10 cellular contexts compared by ENCODE assay signal in genomic region chr13:43874512-43875092, GRCh38. TPM values are rescaled to one million over a fixed set of nuclear protein-coding genes. Genes with fewer than 3 reads are reported as not detected.
DNase-seq lines count a peak whose midpoint lies in the region; ATAC-seq, FAIRE-seq and TF ChIP-seq lines count a peak whose summit lies in the region.
"Had no signal": no experiment of that assay in that cellular context is flagged by ENCODE, and none has a peak within 500 bp of the region (broad histone marks: within the 10 kb centered on the region; RNA-seq: fewer than 3 reads in every experiment).

No MANE protein-coding gene starts in this region.

- H3K9me3 ChIP-seq in colonic mucosa (no peaks in the 10 kb centered on the region), pancreas (no peaks in the 10 kb centered on the region)
- H3K9me3 ChIP-seq: BLaER1 had no signal

- peak; percentile 99 for FAIRE-seq in pancreas (lab: Jason Lieb, UNC)

- H3K4me1 ChIP-seq in colonic mucosa, result no peaks in the 10 kb centered on the region
- H3K4me1 ChIP-seq in pancreas, result peaks cover 0 to 8% (median 0%) of the 10 kb centered on the region in 3 donors

- no peak overlapping the region for H3K9ac ChIP-seq in colonic mucosa (ENCODE audit: low read depth in 2 of 2, low read length in 2 of 2)
- H3K9ac ChIP-seq: BLaER1 had no signal

- H3K27me3 ChIP-seq in colonic mucosa (no peaks in the 10 kb centered on the region), pancreas (no peaks in the 10 kb centered on the region)
- H3K27me3 ChIP-seq: BLaER1 had no signal

- no peak overlapping the region for H3K27ac Mint-ChIP-seq in activated naive CD4-positive, alpha-beta T cell treated with anti-CD3 and anti-CD28 coated beads, Interleukin-2, amount 50 U/mL, for 72 hours
- H3K27ac Mint-ChIP-seq: T-helper 1 cell treated with Interleukin-12 subunit alpha and Interleukin-12 subunit beta and Interleukin-4 antibody, amounts not matched to agents 30 μg/mL and 1 μg/mL, for 36 hours had no signal

- H3K9me3 Mint-ChIP-seq in activated naive CD4-positive, alpha-beta T cell treated with anti-CD3 and anti-CD28 coated beads, Interleukin-2, amount 50 U/mL, for 72 hours, result no peaks in the 10 kb centered on the region
- H3K9me3 Mint-ChIP-seq: T-helper 1 cell treated with Interleukin-12 subunit alpha and Interleukin-12 subunit beta and Interleukin-4 antibody, amounts not matched to agents 30 μg/mL and 1 μg/mL, for 36 hours had no signal

- DNase-seq in DMS79 treated with DMSO at 0.1 percent for 48 hours (lab: John Stamatoyannopoulos, UW) (peak; percentile 47), DMS79 (lab: John Stamatoyannopoulos, UW) (no peak), NCI-H2227 treated with DMSO at 0.1 percent for 48 hours (lab: John Stamatoyannopoulos, UW) (peak; percentile 48), colonic mucosa (no peak), pancreas (no peak)
- no peak for DNase-seq in activated naive CD4-positive, alpha-beta T cell treated with anti-CD3 and anti-CD28 coated beads, Interleukin-2, amount 50 U/mL, for 72 hours (ENCODE audit: low spot score in 2 of 2)

- H3K27ac ChIP-seq in colonic mucosa, result no peak overlapping the region
- no peak overlapping the region for H3K27ac ChIP-seq in pancreas
- H3K27ac ChIP-seq: BLaER1 had no signal

- no peak overlapping the region for H3K4me3 ChIP-seq in colonic mucosa
- no peak overlapping the region for H3K4me3 ChIP-seq in pancreas
- H3K4me3 ChIP-seq: BLaER1 had no signal

- H3K36me3 ChIP-seq in colonic mucosa (no peaks in the 10 kb centered on the region), pancreas (peaks cover 0 to 6% (median 0%) of the 10 kb centered on the region in 3 donors)

- peaks cover 0 to under 1% of the 10 kb centered on the region in 2 donors for H3K36me3 Mint-ChIP-seq in activated naive CD4-positive, alpha-beta T cell treated with anti-CD3 and anti-CD28 coated beads, Interleukin-2, amount 50 U/mL, for 72 hours

- intact Hi-C loops in colonic mucosa (cut with DNase I), result loop anchor here (10.0 kb wide), 1 partner anchor 1280 kb away; no protein-coding TSS in a partner anchor
- intact Hi-C loops in pancreas (cut with DNase I), result no loop called here

- TF ChIP-seq CTCF in colonic mucosa (IDR thresholded peaks at IDR 0.05), result peak; percentile 55
- TF ChIP-seq CTCF in pancreas (IDR thresholded peaks at IDR 0.05), result peak; percentile 12 to 53 (median 40)

- no peak for ATAC-seq in pancreas
- no peak for ATAC-seq in HG02571 (IDR thresholded peaks at IDR 0.05; ENCODE audit: unreplicated experiment)
- no peak for ATAC-seq in HG02885 (IDR thresholded peaks at IDR 0.05; ENCODE audit: poor library complexity, unreplicated experiment)
- no peak for ATAC-seq in activated naive CD4-positive, alpha-beta T cell treated with anti-CD3 and anti-CD28 coated beads, Interleukin-2, amount 50 U/mL, for 72 hours

- WGBS in pancreas, 2 donors, result 6 to 13% methylated on average over 2 of the region's 2 CpGs

RNA-seq across cellular contexts. Expression of gene CCDC122, which starts 4.9 kb away (rescaled TPM):
- total RNA-seq in colonic mucosa (1 to 10 TPM; 5.4 to 6.9 TPM), pancreas (1 to 10 TPM; 4.4 to 7.3 (median 4.8) TPM)
- 1 to 10 TPM; 2.9 to 4.6 TPM for polyA plus RNA-seq in pancreas
- total RNA-seq in activated naive CD4-positive, alpha-beta T cell treated with anti-CD3 and anti-CD28 coated beads, Interleukin-2, amount 50 U/mL, for 72 hours, result 1 to 10 TPM in 1 of 2 donors, under 1 TPM in 1; 0.25 to 2.8 TPM

RNA-seq across cellular contexts. Expression of gene LACC1, which starts 5.1 kb away (rescaled TPM):
- total RNA-seq in colonic mucosa, result 10 to 100 TPM in 1 of 2 donors, 1 to 10 TPM in 1; 6.7 to 10.9 TPM
- 1 to 10 TPM; 2.9 to 5.9 (median 3.7) TPM for total RNA-seq in pancreas
- 1 to 10 TPM; 2.5 to 3.4 TPM for polyA plus RNA-seq in pancreas
- total RNA-seq in activated naive CD4-positive, alpha-beta T cell treated with anti-CD3 and anti-CD28 coated beads, Interleukin-2, amount 50 U/mL, for 72 hours, result 1 to 10 TPM in 1 of 2 donors, under 1 TPM in 1; 0.87 to 3.7 TPM

Comparison
In these comparisons a context has a peak if more than half of its experiments do, and no peak if none do; other contexts are left out.
1. DNase-seq: peak in DMS79 treated with DMSO at 0.1 percent for 48 hours (single experiment) and NCI-H2227 treated with DMSO at 0.1 percent for 48 hours (single experiment); none in DMS79 (single experiment), colonic mucosa (single experiment), pancreas (0 of 6) and activated naive CD4-positive, alpha-beta T cell treated with anti-CD3 and anti-CD28 coated beads, Interleukin-2, amount 50 U/mL, for 72 hours (0 of 2).